ENCODE assay signal across 12 cellular contexts in genomic region chr20:19070681-19071441, GRCh38.
DNase-seq lines count a peak whose midpoint lies in the region; ATAC-seq and TF ChIP-seq lines count a peak whose summit lies in the region.
"Had no signal": no experiment of that assay in that cellular context is flagged by ENCODE, and none has a peak within 500 bp of the region (broad histone marks: within the 10 kb centered on the region; RNA-seq: fewer than 3 reads in every experiment).

No MANE protein-coding gene starts in this region.

- no peaks in the 10 kb centered on the region for H3K27me3 Mint-ChIP-seq in MCF 10A (ENCODE audit: insufficient read depth, unreplicated experiment)
- H3K27me3 Mint-ChIP-seq: B cell had no signal

- no peak for TF ChIP-seq CTCF in SU-DHL-6 (IDR thresholded peaks at IDR 0.05; ENCODE audit: insufficient read depth, low read length, poor library complexity, severe bottlenecking)
- no peak for TF ChIP-seq CTCF in MCF 10A (IDR thresholded peaks at IDR 0.05; ENCODE audit: unreplicated experiment)

- H3K9ac ChIP-seq in SU-DHL-6 (ENCODE audit: low read length) = no peak overlapping the region

- BruUV-seq in MCF 10A (replicated peaks; lab: Mats Ljungman, UMichigan) = no TSS peak

- DNase-seq in OCI-M1 (lab: John Stamatoyannopoulos, UW) (no peak), MCF 10A (ENCODE audit: unreplicated experiment) (no peak)
- DNase-seq in activated naive CD4-positive, alpha-beta T cell (lab: John Stamatoyannopoulos, UW) = no peak
- DNase-seq in activated T-cell treated with anti-CD3 and anti-CD28 coated beads, Interleukin-2, amount 50 U/mL, for 1 hour = no peak
- DNase-seq: body of pancreas, GDM1, NCI-H510A had no signal

- H3K9me3 Mint-ChIP-seq in MCF 10A (ENCODE audit: unreplicated experiment) = peaks cover 36% of the 10 kb centered on the region

- peak; percentile 22 for ATAC-seq in GM18520 (IDR thresholded peaks at IDR 0.05; ENCODE audit: unreplicated experiment)
- peak; percentile 37 for ATAC-seq in GM21529 (IDR thresholded peaks at IDR 0.05; ENCODE audit: unreplicated experiment)
- ATAC-seq in HG03175 (IDR thresholded peaks at IDR 0.05; ENCODE audit: unreplicated experiment) = peak; percentile 33
- ATAC-seq: body of pancreas had no signal

- POLR2A ChIA-PET in MCF 10A (lab: Yijun Ruan, JAX) = no interaction called here

- peak overlapping the region; percentile 63 for H3K27ac ChIP-seq in SU-DHL-6 (ENCODE audit: low read depth, low read length)
- H3K27ac ChIP-seq: body of pancreas had no signal

- no peaks in the 10 kb centered on the region for H3K27me3 ChIP-seq in SU-DHL-6 (ENCODE audit: low read length)
- H3K27me3 ChIP-seq: body of pancreas had no signal

- peaks cover 3% of the 10 kb centered on the region; the same call in 1 of the 2 replicates for H3K9me3 ChIP-seq in SU-DHL-6 (ENCODE audit: insufficient read depth, low read length)
- H3K9me3 ChIP-seq: body of pancreas had no signal

- no peak overlapping the region for H3K27ac Mint-ChIP-seq in MCF 10A (ENCODE audit: low read depth, unreplicated experiment)
- H3K27ac Mint-ChIP-seq: B cell had no signal

- H3K4me2 ChIP-seq in SU-DHL-6 (ENCODE audit: low read depth, low read length, poor library complexity, severe bottlenecking) = peak overlapping the region; percentile 30

- H3K9me2 ChIP-seq in SU-DHL-6 (replicated peaks; ENCODE audit: insufficient read depth, low read length) = no peaks in the 10 kb centered on the region

- CTCF ChIA-PET in MCF 10A (lab: Yijun Ruan, JAX) = interaction anchor here (1.3 kb wide), 1 partner anchor 439 kb away, joined by 5 read pairs; no protein-coding TSS in a partner anchor

- no peak overlapping the region for H2AFZ ChIP-seq in SU-DHL-6 (ENCODE audit: low read depth, low read length, severe bottlenecking)

- no peaks in the 10 kb centered on the region for H3K79me2 ChIP-seq in SU-DHL-6 (ENCODE audit: insufficient read depth, low read length)

- no peaks in the 10 kb centered on the region for H3K36me3 ChIP-seq in SU-DHL-6 (ENCODE audit: low read length)

- no peak overlapping the region for H3K4me3 ChIP-seq in SU-DHL-6 (ENCODE audit: insufficient read depth, low read length, poor library complexity, severe bottlenecking)
- H3K4me3 ChIP-seq: body of pancreas had no signal

- intact Hi-C loops in MCF 10A (cut with micrococcal nuclease) = no loop called here

- no peaks in the 10 kb centered on the region for H3K36me3 Mint-ChIP-seq in MCF 10A (ENCODE audit: insufficient read depth, unreplicated experiment)

- no peak overlapping the region for H3K4me3 Mint-ChIP-seq in MCF 10A (ENCODE audit: unreplicated experiment)
- H3K4me3 Mint-ChIP-seq: B cell had no signal

- no peaks in the 10 kb centered on the region for H3F3A ChIP-seq in SU-DHL-6 (ENCODE audit: insufficient read depth)

- no peaks in the 10 kb centered on the region for H4K20me1 ChIP-seq in SU-DHL-6 (ENCODE audit: low read depth, low read length)

- H3K4me1 Mint-ChIP-seq in MCF 10A (ENCODE audit: insufficient read depth, unreplicated experiment) = no peaks in the 10 kb centered on the region
